Comparison of ENCODE assay signal across 8 cellular contexts in genomic region chr12:4355843-4356327, GRCh38. TPM values are rescaled to one million over a fixed set of nuclear protein-coding genes. Genes with fewer than 3 reads are reported as not detected.
DNase-seq lines count a peak whose midpoint lies in the region; ATAC-seq and TF ChIP-seq lines count a peak whose summit lies in the region.

No MANE protein-coding gene starts in this region.

- no peak overlapping the region for H3K4me3 Mint-ChIP-seq in CD14-positive monocyte
- H3K4me3 Mint-ChIP-seq in neural progenitor cell, result no peak overlapping the region

- POLR2A ChIA-PET in HEK293T (lab: Yijun Ruan, JAX), result no interaction called here

- intact Hi-C loops in CD14-positive monocyte (cut with micrococcal nuclease), result no loop called here

- no peaks in the 10 kb centered on the region for H3K79me2 ChIP-seq in neural progenitor cell (ENCODE audit: low read depth)

- H3K36me3 ChIP-seq in neural progenitor cell, result no peaks in the 10 kb centered on the region

- H3F3A ChIP-seq in neural progenitor cell (ENCODE audit: low read depth), result no peaks in the 10 kb centered on the region

- no peak overlapping the region for H3K4me3 ChIP-seq in choroid plexus epithelial cell (ENCODE audit: low read depth, low read length)
- H3K4me3 ChIP-seq in neural progenitor cell, result no peak overlapping the region

- H3K27ac Mint-ChIP-seq in CD14-positive monocyte, result peak overlapping the region in 1 of 7 donors; percentile 55
- no peak overlapping the region for H3K27ac Mint-ChIP-seq in neural progenitor cell

- no peaks in the 10 kb centered on the region for H3K4me1 ChIP-seq in neural progenitor cell

- CTCF ChIA-PET in HEK293T (lab: Yijun Ruan, JAX), result no interaction called here

- no peaks in the 10 kb centered on the region for H3K4me1 Mint-ChIP-seq in CD14-positive monocyte
- H3K4me1 Mint-ChIP-seq in neural progenitor cell, result no peaks in the 10 kb centered on the region

- no peak overlapping the region for H3K4me2 ChIP-seq in neural progenitor cell

- no peak overlapping the region for H2AFZ ChIP-seq in neural progenitor cell (replicated peaks)

- peaks cover 0 to 3% (median 2%) of the 10 kb centered on the region in 3 donors for H3K27me3 Mint-ChIP-seq in CD14-positive monocyte (ENCODE audit: low read depth in 3 of 3)
- H3K27me3 Mint-ChIP-seq in neural progenitor cell (ENCODE audit: insufficient read depth, low read depth), result no peaks in the 10 kb centered on the region

- no peak for ATAC-seq in GM18861 (IDR thresholded peaks at IDR 0.05; ENCODE audit: unreplicated experiment)
- ATAC-seq in HG02642 (IDR thresholded peaks at IDR 0.05; ENCODE audit: poor library complexity, unreplicated experiment), result no peak
- ATAC-seq in GM18520 (IDR thresholded peaks at IDR 0.05; ENCODE audit: unreplicated experiment), result no peak

- H3K36me3 Mint-ChIP-seq in CD14-positive monocyte (peaks cover 34 to 37% of the 10 kb centered on the region in 2 donors), neural progenitor cell (peaks cover 4% of the 10 kb centered on the region)

- no peaks in the 10 kb centered on the region for H3K27me3 ChIP-seq in neural progenitor cell

- no peak overlapping the region for H3K27ac ChIP-seq in neural progenitor cell

- H3K9ac ChIP-seq in neural progenitor cell, result no peak overlapping the region

- H4K20me1 ChIP-seq in neural progenitor cell (ENCODE audit: low read depth), result no peaks in the 10 kb centered on the region

- H3K9me3 ChIP-seq in neural progenitor cell (ENCODE audit: low read depth), result peaks cover 14% of the 10 kb centered on the region

- DNase-seq in CD14-positive monocyte (ENCODE audit: low spot score) (peak; percentile 47), HEK293T (ENCODE audit: extremely low spot score) (peak; percentile 54), T-helper 2 cell (peak in 3 of 5 experiments; percentile 18 to 60 (median 29)), choroid plexus epithelial cell (ENCODE audit: low read depth) (peak; percentile 40), neural progenitor cell (ENCODE audit: low spot score) (peak; percentile 67)

- peaks cover 0 to 2% (median 0%) of the 10 kb centered on the region in 7 donors for H3K9me3 Mint-ChIP-seq in CD14-positive monocyte
- no peaks in the 10 kb centered on the region for H3K9me3 Mint-ChIP-seq in neural progenitor cell

- TF ChIP-seq CTCF in CD14-positive monocyte (IDR thresholded peaks at IDR 0.05), result peak; percentile 44
- TF ChIP-seq CTCF in choroid plexus epithelial cell (conservative IDR thresholded peaks at IDR 0.05; ENCODE audit: low read depth, low read length), result peak; percentile 65
- TF ChIP-seq CTCF in neural progenitor cell (IDR thresholded peaks at IDR 0.05), result peak; percentile 72

TF ChIP-seq in HEK293T, 16 proteins besides CTCF, POLR2A, EP300 and RAD21:
- TF ChIP-seq ARNT (IDR thresholded peaks at IDR 0.05) (no peak), SUZ12 (IDR thresholded peaks at IDR 0.05) (no peak), FOXA1 (IDR thresholded peaks at IDR 0.05) (no peak), LEF1 (IDR thresholded peaks at IDR 0.05; ENCODE audit: borderline replicate concordance) (no peak), CTBP1 (IDR thresholded peaks at IDR 0.05; ENCODE audit: borderline replicate concordance) (no peak), PKNOX1 (IDR thresholded peaks at IDR 0.05) (no peak), BHLHE40 (IDR thresholded peaks at IDR 0.05; ENCODE audit: borderline replicate concordance) (no peak), TARDBP (IDR thresholded peaks at IDR 0.05) (no peak), FOXM1 (IDR thresholded peaks at IDR 0.05; ENCODE audit: borderline replicate concordance) (no peak), NFRKB (IDR thresholded peaks at IDR 0.05) (no peak), HDGF (IDR thresholded peaks at IDR 0.05; ENCODE audit: borderline replicate concordance) (no peak), FOXK2 (IDR thresholded peaks at IDR 0.05) (no peak), L3MBTL2 (conservative IDR thresholded peaks at IDR 0.05) (no peak), ELF4 (IDR thresholded peaks at IDR 0.05) (no peak), ZNF384 (IDR thresholded peaks at IDR 0.05) (no peak), SP1 (IDR thresholded peaks at IDR 0.05) (no peak)

RNA-seq across cellular contexts. Expression of gene FGF23, which starts 23.6 kb away (rescaled TPM):
- polyA plus RNA-seq in CD14-positive monocyte, result not detected
- total RNA-seq in neural progenitor cell (ENCODE audit: low replicate concordance), result 0.58 and 0.90 TPM in 2 replicates

RNA-seq across cellular contexts. Expression of gene TIGAR, which starts 34.9 kb away (rescaled TPM):
- 10 to 100 TPM; 11.0 to 16.0 TPM for polyA plus RNA-seq in CD14-positive monocyte
- total RNA-seq in neural progenitor cell (ENCODE audit: low replicate concordance), result 7.1 and 18.1 TPM in 2 replicates
